16 cellular contexts compared by ENCODE assay signal in the genomic region with DNA sequence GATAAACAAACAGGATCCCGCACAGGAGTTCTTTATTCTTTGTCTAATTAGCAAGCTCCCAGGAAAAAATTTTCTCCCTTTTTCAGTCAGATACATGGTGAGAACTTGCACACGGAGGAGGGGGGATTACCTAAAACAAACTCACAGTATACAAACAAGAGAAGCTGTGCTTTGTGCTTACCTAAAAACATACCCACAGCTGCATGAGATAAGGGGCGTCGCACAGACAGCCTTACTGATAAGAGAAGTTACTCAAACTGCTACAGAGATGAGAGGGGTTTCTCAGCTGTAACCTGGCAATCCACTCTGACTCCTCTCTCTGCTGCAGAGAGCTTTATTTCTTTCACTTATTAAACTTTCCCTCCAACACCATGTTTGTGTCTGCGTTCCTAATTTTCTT. TPM values are rescaled to one million over a fixed set of nuclear protein-coding genes. Genes with fewer than 3 reads are reported as not detected.
DNase-seq lines count a peak whose midpoint lies in the region; ATAC-seq and TF ChIP-seq lines count a peak whose summit lies in the region.
"Had no signal": no experiment of that assay in that cellular context is flagged by ENCODE, and none has a peak within 500 bp of the region (broad histone marks: within the 10 kb centered on the region; RNA-seq: fewer than 3 reads in every experiment).

No MANE protein-coding gene starts in this region.

- peaks cover 20% of the 10 kb centered on the region for H3K4me1 Mint-ChIP-seq in nephron

- no peaks in the 10 kb centered on the region for H3K9me3 ChIP-seq in left ventricle myocardium inferior (replicated peaks)
- H3K9me3 ChIP-seq in WERI-Rb-1 (ENCODE audit: severe bottlenecking) = no peaks in the 10 kb centered on the region
- H3K9me3 ChIP-seq: psoas muscle had no signal

- no peak for ATAC-seq in Right ventricle myocardium inferior
- ATAC-seq: activated CD4-positive, CD25-positive, alpha-beta regulatory T cell treated with anti-CD3 and anti-CD28 coated beads, Interleukin-2, amount 50 U/mL, for 24 hours had no signal

- CTCF ChIA-PET in RWPE1 (lab: Yijun Ruan, JAX) = interaction anchor here (0.6 kb wide), 1 partner anchor 12 kb away, joined by 3 read pairs; no protein-coding TSS in a partner anchor

- peaks cover 6% of the 10 kb centered on the region for H3K27me3 Mint-ChIP-seq in nephron (ENCODE audit: low read depth)
- H3K27me3 Mint-ChIP-seq: naive B cell had no signal

- intact Hi-C loops in left ventricle myocardium inferior (cut with micrococcal nuclease) (no loop called here), Right ventricle myocardium inferior (cut with DNase I) (loop anchor here (5.0 kb wide), 1 partner anchor 34 kb away; the partner anchor contains the start of gene ST3GAL5), head of caudate nucleus (cut with DNase I) (no loop called here)

- TF ChIP-seq CTCF in left ventricle myocardium inferior (IDR thresholded peaks at IDR 0.05; ENCODE audit: borderline replicate concordance) = no peak
- no peak for TF ChIP-seq CTCF in nephron (IDR thresholded peaks at IDR 0.05; ENCODE audit: unreplicated experiment in 3 of 3)
- TF ChIP-seq CTCF in RWPE1 (conservative IDR thresholded peaks at IDR 0.05; ENCODE audit: low read depth) = no peak
- no peak for TF ChIP-seq CTCF in WERI-Rb-1 (IDR thresholded peaks at IDR 0.05; ENCODE audit: low read depth, low read length)

- H3K27me3 ChIP-seq in left ventricle myocardium inferior (ENCODE audit: low read depth) = no peaks in the 10 kb centered on the region
- no peaks in the 10 kb centered on the region for H3K27me3 ChIP-seq in WERI-Rb-1 (ENCODE audit: insufficient read depth, low read depth, severe bottlenecking)

- H3K27ac ChIP-seq in left ventricle myocardium inferior (replicated peaks) (peak overlapping the region; percentile 46), caudate nucleus (ENCODE audit: low read depth, low read length) (peak overlapping the region; percentile 87), RWPE1 (no peak overlapping the region), WERI-Rb-1 (no peak overlapping the region)
- H3K27ac ChIP-seq: psoas muscle had no signal

- DNase-seq in left ventricle myocardium inferior (no peak), Right ventricle myocardium inferior (ENCODE audit: missing footprints) (no peak), caudate nucleus (lab: John Stamatoyannopoulos, UW) (no peak), head of caudate nucleus (no peak), RWPE1 (ENCODE audit: low spot score) (no peak), WERI-Rb-1 (no peak), NCI-H187 treated with DMSO at 0.1 percent for 48 hours (lab: John Stamatoyannopoulos, UW) (no peak)
- DNase-seq: activated naive CD4-positive, alpha-beta T cell treated with anti-CD3 and anti-CD28 coated beads, Interleukin-2, amount 50 U/mL, for 16 hours; effector CD4-positive, alpha-beta T cell; H9; naive B cell; NCI-H82; psoas muscle had no signal

- peak overlapping the region; percentile 72 to 78 (median 78) for H3K27ac Mint-ChIP-seq in nephron
- H3K27ac Mint-ChIP-seq: H9 had no signal

- POLR2A ChIA-PET in RWPE1 (lab: Yijun Ruan, JAX; ENCODE audit: low non-redundant PET) = no interaction called here

- H3K36me3 Mint-ChIP-seq in nephron (ENCODE audit: low read depth) = no peaks in the 10 kb centered on the region
- H3K36me3 Mint-ChIP-seq: brain had no signal

- H3K9me3 Mint-ChIP-seq in nephron = no peaks in the 10 kb centered on the region
- H3K9me3 Mint-ChIP-seq: brain, H9 had no signal

- H3K36me3 ChIP-seq in left ventricle myocardium inferior (no peaks in the 10 kb centered on the region), WERI-Rb-1 (no peaks in the 10 kb centered on the region)

- H3K4me1 ChIP-seq in left ventricle myocardium inferior = peaks cover 39% of the 10 kb centered on the region

- no peak overlapping the region for H3K4me3 Mint-ChIP-seq in nephron
- H3K4me3 Mint-ChIP-seq: brain, H9, naive B cell had no signal

- H3K4me3 ChIP-seq in left ventricle myocardium inferior = no peak overlapping the region
- H3K4me3 ChIP-seq in WERI-Rb-1 (ENCODE audit: low read depth, low read length) = no peak overlapping the region
- H3K4me3 ChIP-seq: psoas muscle had no signal

RNA-seq across cellular contexts. Expression of gene ST3GAL5, which starts 32.9 kb away (rescaled TPM):
- total RNA-seq in left ventricle myocardium inferior (4.2 TPM), Right ventricle myocardium inferior (6.8 TPM)

Comparison
In these comparisons a context has a peak if more than half of its experiments do, and no peak if none do; other contexts are left out.
1. H3K27ac ChIP-seq: peak in left ventricle myocardium inferior (single experiment) and caudate nucleus (single experiment); none in RWPE1 (single experiment) and WERI-Rb-1 (single experiment).